In the genomic region with DNA sequence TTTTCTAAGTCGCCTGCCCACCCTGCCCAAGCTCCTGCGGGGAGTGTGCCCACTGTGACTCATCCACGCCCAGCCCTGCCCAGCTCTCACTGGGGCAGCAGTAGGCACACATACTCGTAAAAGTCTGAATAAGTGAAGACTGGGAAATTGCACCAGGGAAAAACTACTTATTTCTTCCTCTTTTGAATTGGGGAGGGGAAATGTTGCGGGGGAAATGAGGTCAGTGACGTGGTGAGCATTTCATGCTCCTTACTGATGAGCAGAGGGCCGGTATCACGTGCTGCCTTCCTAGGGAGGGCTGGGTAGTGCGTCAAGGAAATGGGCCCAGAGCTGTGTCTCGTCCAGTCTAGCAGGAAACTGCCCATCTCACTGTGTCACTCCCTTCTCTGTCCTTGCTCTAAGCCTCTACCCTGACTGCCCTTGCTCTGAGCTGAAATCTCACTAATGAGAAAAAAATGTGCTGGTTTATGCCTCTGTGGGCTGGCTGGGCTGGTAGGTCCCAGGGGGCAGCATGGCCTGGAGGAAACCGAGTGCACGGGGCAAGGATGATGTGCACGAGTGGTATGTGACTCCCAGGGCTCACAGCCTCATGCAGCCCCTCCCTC, we compare ENCODE assay signal across 8 cellular contexts. TPM values are rescaled to one million over a fixed set of nuclear protein-coding genes. Genes with fewer than 3 reads are reported as not detected.
A peak's percentile ranks its signal among the peaks of the same experiment; 100 is the strongest.
DNase-seq lines count a peak whose midpoint lies in the region; ATAC-seq, FAIRE-seq and TF ChIP-seq lines count a peak whose summit lies in the region.

No MANE protein-coding gene starts in this region.

- H3K36me3 ChIP-seq in liver (ENCODE audit: control insufficient read depth in 4 of 4, insufficient read depth in 3 of 4, low read depth in 1 of 4, low read length in 3 of 4), result no peaks in the 10 kb centered on the region
- H3K36me3 ChIP-seq in HepG2 (replicated peaks in 1 of 2; ENCODE audit: control insufficient read depth in 1 of 2, insufficient read depth in 2 of 2, low read length in 2 of 2), result no peaks in the 10 kb centered on the region
- H3K36me3 ChIP-seq in SJSA1, result no peaks in the 10 kb centered on the region
- no peaks in the 10 kb centered on the region for H3K36me3 ChIP-seq in fibroblast of lung (ENCODE audit: control insufficient read depth, insufficient read depth, low read length)
- no peaks in the 10 kb centered on the region for H3K36me3 ChIP-seq in sigmoid colon

- H3K4me3 ChIP-seq in liver (ENCODE audit: low read depth in 1 of 3, low read length in 3 of 3) (no peak overlapping the region), HepG2 (replicated peaks in 1 of 3; ENCODE audit: insufficient read depth in 1 of 3, low read depth in 2 of 3, low read length in 3 of 3) (no peak overlapping the region), SJSA1 (no peak overlapping the region), fibroblast of lung (replicated peaks in 1 of 4; ENCODE audit: control extremely low read depth in 1 of 4, insufficient read depth in 1 of 4, low read depth in 3 of 4, low read length in 4 of 4) (no peak overlapping the region), sigmoid colon (no peak overlapping the region)

- H3K4me1 ChIP-seq in liver (ENCODE audit: control insufficient read depth in 4 of 4, insufficient read depth in 4 of 4, low read length in 3 of 4) (peaks cover 6 to 16% (median 12%) of the 10 kb centered on the region in 4 donors), HepG2 (ENCODE audit: insufficient read depth, low read length) (peaks cover 18% of the 10 kb centered on the region), SJSA1 (replicated peaks) (peaks cover 14% of the 10 kb centered on the region), fibroblast of lung (ENCODE audit: control insufficient read depth, extremely low read depth, insufficient read depth, low read length) (peaks cover 13% of the 10 kb centered on the region), sigmoid colon (peaks cover 0 to 4% (median 0%) of the 10 kb centered on the region in 4 donors)

- ATAC-seq in HepG2 (no peak), GM18858 (IDR thresholded peaks at IDR 0.05; ENCODE audit: unreplicated experiment) (no peak), GM19351 (IDR thresholded peaks at IDR 0.05; ENCODE audit: unreplicated experiment) (no peak)

- H3K79me2 ChIP-seq in HepG2 (ENCODE audit: insufficient read depth, low read length), result no peaks in the 10 kb centered on the region
- H3K79me2 ChIP-seq in fibroblast of lung (ENCODE audit: control insufficient read depth, insufficient read depth, low read length), result no peaks in the 10 kb centered on the region

- intact Hi-C loops in HepG2 (cut with micrococcal nuclease; ENCODE audit: unreplicated experiment), result no loop called here
- intact Hi-C loops in sigmoid colon (cut with DNase I), result no loop called here

- CTCF ChIA-PET in HepG2 (lab: Yijun Ruan, JAX; ENCODE audit: low intra/inter-chr PET ratio, low total read pairs), result no interaction called here

- TF ChIP-seq RAD21 in liver (IDR thresholded peaks at IDR 0.05) (no peak), HepG2 (CRISPR knock-in tag; IDR thresholded peaks at IDR 0.05) (no peak)

- H3K27ac ChIP-seq in liver (ENCODE audit: low read depth in 1 of 2, low read length in 2 of 2) (peak overlapping the region; percentile 61 to 65), HepG2 (ENCODE audit: extremely low read length, insufficient read depth, low read length) (no peak overlapping the region), SJSA1 (peak overlapping the region; percentile 42; the same call in 1 of the 2 replicates), fibroblast of lung (ENCODE audit: insufficient read depth, low read length) (peak overlapping the region; percentile 67), sigmoid colon (peak overlapping the region; percentile 25 to 58 (median 46))

- TF ChIP-seq EP300 in HepG2 (IDR thresholded peaks at IDR 0.05; ENCODE audit: low read depth in 2 of 2, low read length in 2 of 2) (no peak), HepG2 (CRISPR knock-in tag; IDR thresholded peaks at IDR 0.05; ENCODE audit: borderline replicate concordance) (no peak), sigmoid colon (IDR thresholded peaks at IDR 0.05) (peak in 1 of 4 donors; percentile 74)

- in situ Hi-C loops in HepG2 (cut with HindIII; ENCODE audit: extremely low pct_ligation_motif_present, low pct_unique_long_range_greater_than_20kb), result no loop called here

- H3K27me3 ChIP-seq in liver (ENCODE audit: control insufficient read depth in 4 of 4, insufficient read depth in 4 of 4, low read length in 3 of 4), result no peaks in the 10 kb centered on the region
- H3K27me3 ChIP-seq in HepG2 (ENCODE audit: control insufficient read depth in 1 of 2, insufficient read depth in 2 of 2, low read length in 2 of 2), result no peaks in the 10 kb centered on the region
- H3K27me3 ChIP-seq in SJSA1 (replicated peaks), result no peaks in the 10 kb centered on the region
- no peaks in the 10 kb centered on the region for H3K27me3 ChIP-seq in fibroblast of lung (ENCODE audit: control insufficient read depth, insufficient read depth, low read length)
- no peaks in the 10 kb centered on the region for H3K27me3 ChIP-seq in sigmoid colon

- H4K20me1 ChIP-seq in HepG2 (ENCODE audit: insufficient read depth, low read length) (no peaks in the 10 kb centered on the region), fibroblast of lung (ENCODE audit: control insufficient read depth, extremely low read depth, insufficient read depth, low read length) (no peaks in the 10 kb centered on the region)

- H3K4me2 ChIP-seq in HepG2 (ENCODE audit: low read depth, low read length) (no peak overlapping the region), fibroblast of lung (ENCODE audit: extremely low read depth, insufficient read depth, low read length) (peak overlapping the region; percentile 37)

- POLR2A ChIA-PET in HepG2 (lab: Yijun Ruan, JAX), result no interaction called here

- TF ChIP-seq POLR2A in HepG2 (IDR thresholded peaks at IDR 0.05; ENCODE audit: insufficient read depth in 1 of 2, low read depth in 2 of 2, low read length in 2 of 2), result no peak
- TF ChIP-seq POLR2A in sigmoid colon (IDR thresholded peaks at IDR 0.05), result no peak

- 68% methylated on average over 13 of the region's 13 CpGs for WGBS in liver
- WGBS in HepG2 (ENCODE audit: low lambda C conversion rate), result 34% methylated on average over 8 of the region's 13 CpGs
- WGBS in sigmoid colon, 2 donors, result 38 to 42% methylated on average over 13 of the region's 13 CpGs

- H3K9ac ChIP-seq in liver (ENCODE audit: low read depth in 1 of 2, low read length in 2 of 2) (no peak overlapping the region), HepG2 (ENCODE audit: insufficient read depth, low read depth, low read length) (no peak overlapping the region), fibroblast of lung (ENCODE audit: insufficient read depth, low read length) (peak overlapping the region; percentile 25)

- no TSS peak for BruUV-seq in HepG2 (replicated peaks; lab: Mats Ljungman, UMichigan)

- no peaks in the 10 kb centered on the region for H3K9me3 ChIP-seq in liver (ENCODE audit: control insufficient read depth in 4 of 4, low read length in 3 of 4)
- no peaks in the 10 kb centered on the region for H3K9me3 ChIP-seq in HepG2 (ENCODE audit: low read length)
- 0 out of 2 replicates have a peak, but pooled peaks cover 6% of the 10 kb centered on the region for H3K9me3 ChIP-seq in SJSA1 (replicated peaks)
- no peaks in the 10 kb centered on the region for H3K9me3 ChIP-seq in fibroblast of lung (ENCODE audit: control insufficient read depth, insufficient read depth, low read depth, low read length)
- H3K9me3 ChIP-seq in sigmoid colon, result peaks cover 0 to 2% (median 0%) of the 10 kb centered on the region in 4 donors

- TF ChIP-seq CTCF in liver (IDR thresholded peaks at IDR 0.05; ENCODE audit: low read depth, low read length, missing input control), result no peak
- no peak for TF ChIP-seq CTCF in HepG2 (CRISPR knock-in tag; IDR thresholded peaks at IDR 0.05)
- peak in 1 of 2 donors; percentile 6 for TF ChIP-seq CTCF in fibroblast of lung (conservative IDR thresholded peaks at IDR 0.05 in 1 of 2, IDR thresholded peaks at IDR 0.05 in 1 of 2; ENCODE audit: low read depth in 1 of 2, low read length in 2 of 2)
- no peak for TF ChIP-seq CTCF in sigmoid colon (IDR thresholded peaks at IDR 0.05)

- DNase-seq in HepG2 (ENCODE audit: low spot score) (no peak), SJSA1 (ENCODE audit: low read depth in 1 of 2, low spot score in 2 of 2) (peak; percentile 65 to 80), fibroblast of lung (ENCODE audit: low read depth in 2 of 2) (peak; percentile 75 to 81), sigmoid colon (no peak), ureter (ENCODE audit: low spot score) (no peak)

- FAIRE-seq in HepG2 (lab: Jason Lieb, UNC), result no peak

- no peak overlapping the region for H2AFZ ChIP-seq in HepG2 (ENCODE audit: low read length)
- peak overlapping the region; percentile 28 for H2AFZ ChIP-seq in fibroblast of lung (ENCODE audit: low read length)

RNA-seq across cellular contexts. Expression of gene TNFRSF1B, which starts 13.5 kb away (rescaled TPM):
- total RNA-seq in liver (10 to 100 TPM; 16.0 to 16.9 TPM), HepG2 (2016; rRNA removed; fragmentation: Illumina TruSeq; extraction: Trizol) (0.04 TPM in 1 of 2 replicates, not detected in the other), fibroblast of lung (23.9 and 24.8 TPM in 2 replicates), sigmoid colon (10 to 100 TPM; 15.5 to 19.7 (median 18.9) TPM), ureter (28.0 TPM)
- polyA plus RNA-seq in liver (10 to 100 TPM in 1 of 2 donors, 1 to 10 TPM in 1; 7.2 to 19.6 TPM), HepG2 (2011; rRNA removed) (0.11 and 0.29 TPM in 2 replicates), fibroblast of lung (14.8 and 27.5 TPM in 2 replicates), sigmoid colon (10 to 100 TPM in 2 of 3 donors, 1 to 10 TPM in 1; 4.2 to 37.2 (median 16.2) TPM)
- total RNA-seq in HepG2 (2016; cell fraction: cytosol; rRNA removed; fragmentation: Illumina TruSeq; extraction: Trizol; ENCODE audit: low read depth), result not detected in 2 replicates
- not detected in 2 replicates for total RNA-seq in HepG2 (2016; cell fraction: insoluble cytoplasmic fraction; rRNA removed; fragmentation: Illumina TruSeq; extraction: Trizol)
- not detected in 2 replicates for total RNA-seq in HepG2 (2016; cell fraction: membrane; rRNA removed; fragmentation: Illumina TruSeq; extraction: Trizol)
- not detected in 2 replicates for total RNA-seq in HepG2 (2016; cell fraction: nucleus; rRNA removed; fragmentation: Illumina TruSeq; extraction: Trizol)
- 0.05 and 0.07 TPM in 2 replicates for polyA plus RNA-seq in HepG2 (2011; cell fraction: cytosol; rRNA removed)
- 0.05 TPM in 2 replicates for polyA plus RNA-seq in HepG2 (2011; cell fraction: nucleus; rRNA removed)
- polyA plus RNA-seq in HepG2 (2012), result not detected in 2 replicates
- polyA plus RNA-seq in HepG2 (2016; cell fraction: cytosol; fragmentation: Illumina TruSeq; extraction: Trizol; ENCODE audit: low read depth), result not detected in 2 replicates
- not detected in 2 replicates for polyA plus RNA-seq in HepG2 (2016; cell fraction: insoluble cytoplasmic fraction; fragmentation: Illumina TruSeq; extraction: Trizol; ENCODE audit: low read depth)
- not detected in 2 replicates for polyA plus RNA-seq in HepG2 (2016; cell fraction: membrane; fragmentation: Illumina TruSeq; extraction: Trizol; ENCODE audit: low read depth)
- not detected in 2 replicates for polyA plus RNA-seq in HepG2 (2016; cell fraction: nucleus; fragmentation: Illumina TruSeq; extraction: Trizol; ENCODE audit: insufficient read depth, low read depth)
- 0.14 and 1.1 TPM in 2 replicates for polyA minus RNA-seq in HepG2 (2011; rRNA and poly(A)+ RNA removed; ENCODE audit: low replicate concordance)
- polyA minus RNA-seq in HepG2 (2011; cell fraction: cytosol; rRNA and poly(A)+ RNA removed), result not detected in 2 replicates
- polyA minus RNA-seq in HepG2 (2011; cell fraction: nucleus; rRNA and poly(A)+ RNA removed), result 0.90 TPM in 1 of 2 replicates, not detected in the other
- 0.13 and 1.4 TPM in 2 replicates for total RNA-seq in SJSA1 (2014; rRNA removed; shearing (Covaris generic))
- 20.5 and 37.0 TPM in 2 replicates for polyA plus RNA-seq in fibroblast of lung (2012)
- 43.1 and 95.0 TPM in 2 replicates for polyA minus RNA-seq in fibroblast of lung (ENCODE audit: low replicate concordance)

Comparison
In these comparisons a context has a peak if more than half of its experiments do, and no peak if none do; other contexts are left out.
1. DNase-seq: peak in SJSA1 (2 of 2) and fibroblast of lung (2 of 2); none in HepG2 (single experiment), sigmoid colon (single experiment) and ureter (single experiment).